Comparison of ENCODE assay signal across 24 cellular contexts in genomic region chr20:11255860-11256259, GRCh38.
"Had no signal": no experiment of that assay in that cellular context is flagged by ENCODE, and none has a peak within 500 bp of the region (broad histone marks: within the 10 kb centered on the region; RNA-seq: fewer than 3 reads in every experiment).

No MANE protein-coding gene starts in this region.

- H3K27ac ChIP-seq: neural progenitor cell, ovary, parathyroid adenoma, psoas muscle, right lobe of liver, sigmoid colon, stomach, testis, tibial artery, transverse colon, upper lobe of right lung, uterus had no signal

- DNase-seq: natural killer cell; occipital lobe; ovary; posterior cingulate gyrus; psoas muscle; right cardiac atrium; right lobe of liver; sigmoid colon; small intestine; stimulated activated CD4-positive, alpha-beta T cell treated with anti-CD3 and anti-CD28 coated beads, Interleukin-15, amount 100 ng/mL, for 24 hours; stimulated activated CD4-positive, alpha-beta T cell treated with anti-CD3 and anti-CD28 coated beads, Interleukin-2, amount 100 ng/mL, for 24 hours; stimulated activated CD4-positive, alpha-beta T cell treated with anti-CD3 and anti-CD28 coated beads, Interleukin-2, amount 100 ng/mL, for 48 hours; stimulated activated CD4-positive, alpha-beta T cell treated with anti-CD3 and anti-CD28 coated beads, Interleukin-4, amount 100 ng/mL, for 24 hours; stimulated activated naive B cell treated with anti-CD40 and anti-IgM and Interleukin-4, amounts not matched to agents 10 μg/mL and 1 μg/mL and 100 μg/mL, for 72 hours; stimulated activated naive CD4-positive, alpha-beta T cell treated with Interleukin-2 at 50 U/mL for 16 hours; stomach; testis; tibial artery; transverse colon; upper lobe of right lung; uterus had no signal

- H3K4me3 ChIP-seq: neural progenitor cell, ovary, psoas muscle, right lobe of liver, sigmoid colon, stomach, testis, tibial artery, transverse colon, upper lobe of right lung, uterus had no signal

- FAIRE-seq: small intestine had no signal

- H3K9me3 ChIP-seq: ovary, psoas muscle, testis, transverse colon, upper lobe of right lung, uterus had no signal

- H3K36me3 ChIP-seq: neural progenitor cell, ovary, right lobe of liver, sigmoid colon, stomach, tibial artery, transverse colon, upper lobe of right lung, uterus had no signal

- ATAC-seq: natural killer cell; psoas muscle; right cardiac atrium; right lobe of liver; stimulated activated effector memory CD8-positive, alpha-beta T cell treated with anti-CD3 and anti-CD28 coated beads, Interleukin-12 subunit alpha, Interleukin-12 subunit beta, amount 100 ng/mL, for 72 hours; stimulated activated naive B cell treated with anti-CD40 and anti-IgM and Interleukin-4, amounts not matched to agents 10 μg/mL and 1 μg/mL and 100 μg/mL, for 72 hours; upper lobe of right lung had no signal

- H3K27me3 ChIP-seq: ovary, right lobe of liver, sigmoid colon, stomach, testis, tibial artery, transverse colon, upper lobe of right lung, uterus had no signal

- H3K4me1 ChIP-seq: neural progenitor cell, parathyroid adenoma, psoas muscle, sigmoid colon, stomach, testis, tibial artery, transverse colon, upper lobe of right lung, uterus had no signal
